Comparison of ENCODE assay signal across 1 cellular context in the genomic region with DNA sequence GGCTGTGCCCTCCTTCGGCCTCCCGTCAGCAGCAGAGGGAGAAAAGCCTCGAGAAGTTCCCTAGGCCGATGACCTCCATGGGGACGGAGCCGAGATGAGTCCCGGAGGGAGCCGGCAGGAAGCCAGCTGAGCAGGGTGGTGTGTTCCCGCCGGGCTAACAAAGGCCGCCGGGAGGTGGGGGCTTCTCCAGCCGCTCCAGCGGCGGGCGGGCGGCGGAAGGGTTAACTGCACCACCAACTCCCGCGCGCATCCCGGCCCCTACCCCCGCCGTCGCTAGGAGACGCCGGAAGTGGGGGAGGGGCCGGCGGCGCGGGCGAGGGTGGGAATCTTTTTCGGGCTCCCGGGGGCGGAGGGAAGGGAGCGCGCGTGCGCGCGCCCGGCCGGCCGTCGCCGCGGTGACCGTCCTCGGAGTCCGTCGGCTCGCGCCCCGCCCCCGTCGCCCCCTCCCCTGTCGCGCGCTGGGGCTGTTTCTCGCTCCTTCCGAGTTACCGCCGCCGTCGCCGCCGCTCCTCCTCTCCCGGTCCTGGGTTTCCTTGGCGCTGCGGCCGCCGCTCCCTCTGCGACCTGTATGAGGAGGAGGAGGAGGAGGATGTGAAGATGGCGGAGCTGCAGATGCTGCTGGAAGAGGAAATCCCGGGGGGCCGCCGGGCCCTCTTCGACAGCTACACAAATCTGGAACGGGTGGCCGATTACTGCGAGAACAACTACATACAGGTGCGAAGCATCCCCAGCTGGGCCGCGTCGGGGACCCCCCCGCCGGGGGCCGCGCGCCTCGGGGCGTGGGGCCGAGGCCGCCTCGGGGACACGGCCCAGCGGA.
TF ChIP-seq lines count a peak whose summit lies in the region.

Gene ABI2 (plus strand): TSS at position 477 of the 817 bp plus-strand sequence. CDS start 121 bp downstream, at position 598.

TF ChIP-seq in HepG2, 621 proteins besides CTCF, POLR2A, EP300 and RAD21 (continued from another document and continues in another):
- peak; percentile 93 for TF ChIP-seq TFDP2 (CRISPR knock-in tag; IDR thresholded peaks at IDR 0.05)
- TF ChIP-seq DR1 (CRISPR knock-in tag; IDR thresholded peaks at IDR 0.05), result no peak; the same call in 1 of the 2 replicates
- TF ChIP-seq GTF3A (CRISPR knock-in tag; conservative IDR thresholded peaks at IDR 0.05), result peak; percentile 97
- TF ChIP-seq ZMAT3 (CRISPR knock-in tag; conservative IDR thresholded peaks at IDR 0.05), result peak; percentile 98
- TF ChIP-seq FOXC1 (CRISPR knock-in tag; IDR thresholded peaks at IDR 0.05; ENCODE audit: borderline replicate concordance), result peak; percentile 46
- TF ChIP-seq TGIF2 (CRISPR knock-in tag; IDR thresholded peaks at IDR 0.05), result peak; percentile 60
- TF ChIP-seq DNMT1 (CRISPR knock-in tag; IDR thresholded peaks at IDR 0.05), result no peak
- peak; percentile 76 for TF ChIP-seq ZFP1 (CRISPR knock-in tag; IDR thresholded peaks at IDR 0.05)
- TF ChIP-seq NCOR1 (IDR thresholded peaks at IDR 0.05; ENCODE audit: borderline replicate concordance, low read length), result peak; percentile 42; the same call in 1 of the 2 replicates
- no peak for TF ChIP-seq CEBPB (IDR thresholded peaks at IDR 0.05; ENCODE audit: borderline replicate concordance, low read depth, low read length)
- TF ChIP-seq ZNF441 (CRISPR knock-in tag; IDR thresholded peaks at IDR 0.05; ENCODE audit: borderline replicate concordance), result peak; percentile 99
- TF ChIP-seq ZNF704 (CRISPR knock-in tag; IDR thresholded peaks at IDR 0.05; ENCODE audit: borderline replicate concordance), result 0 out of 2 replicates have a peak, but pooled peaks have one; percentile 51
- TF ChIP-seq PRMT3 (CRISPR knock-in tag; IDR thresholded peaks at IDR 0.05; ENCODE audit: borderline replicate concordance, low read depth), result no peak
- TF ChIP-seq ZNF749 (CRISPR knock-in tag; IDR thresholded peaks at IDR 0.05; ENCODE audit: borderline replicate concordance), result peak; percentile 30; the same call in 1 of the 2 replicates
- TF ChIP-seq ZNF703 (CRISPR knock-in tag; IDR thresholded peaks at IDR 0.05; ENCODE audit: borderline replicate concordance), result no peak
- no peak for TF ChIP-seq ZNF597 (CRISPR knock-in tag; IDR thresholded peaks at IDR 0.05)
- TF ChIP-seq, protein P1, sequence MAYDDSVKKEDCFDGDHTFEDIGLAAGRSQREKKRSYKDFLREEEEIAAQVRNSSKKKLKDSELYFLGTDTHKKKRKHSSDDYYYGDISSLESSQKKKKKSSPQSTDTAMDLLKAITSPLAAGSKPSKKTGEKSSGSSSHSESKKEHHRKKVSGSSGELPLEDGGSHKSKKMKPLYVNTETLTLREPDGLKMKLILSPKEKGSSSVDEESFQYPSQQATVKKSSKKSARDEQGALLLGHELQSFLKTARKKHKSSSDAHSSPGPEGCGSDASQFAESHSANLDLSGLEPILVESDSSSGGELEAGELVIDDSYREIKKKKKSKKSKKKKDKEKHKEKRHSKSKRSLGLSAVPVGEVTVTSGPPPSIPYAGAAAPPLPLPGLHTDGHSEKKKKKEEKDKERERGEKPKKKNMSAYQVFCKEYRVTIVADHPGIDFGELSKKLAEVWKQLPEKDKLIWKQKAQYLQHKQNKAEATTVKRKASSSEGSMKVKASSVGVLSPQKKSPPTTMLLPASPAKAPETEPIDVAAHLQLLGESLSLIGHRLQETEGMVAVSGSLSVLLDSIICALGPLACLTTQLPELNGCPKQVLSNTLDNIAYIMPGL (CRISPR knock-in tag; IDR thresholded peaks at IDR 0.05; ENCODE audit: borderline replicate concordance in 1 of 2, low read depth in 1 of 2), result peak; percentile 41 to 63; a peak in 1 of 4 replicates
- TF ChIP-seq, protein P2, sequence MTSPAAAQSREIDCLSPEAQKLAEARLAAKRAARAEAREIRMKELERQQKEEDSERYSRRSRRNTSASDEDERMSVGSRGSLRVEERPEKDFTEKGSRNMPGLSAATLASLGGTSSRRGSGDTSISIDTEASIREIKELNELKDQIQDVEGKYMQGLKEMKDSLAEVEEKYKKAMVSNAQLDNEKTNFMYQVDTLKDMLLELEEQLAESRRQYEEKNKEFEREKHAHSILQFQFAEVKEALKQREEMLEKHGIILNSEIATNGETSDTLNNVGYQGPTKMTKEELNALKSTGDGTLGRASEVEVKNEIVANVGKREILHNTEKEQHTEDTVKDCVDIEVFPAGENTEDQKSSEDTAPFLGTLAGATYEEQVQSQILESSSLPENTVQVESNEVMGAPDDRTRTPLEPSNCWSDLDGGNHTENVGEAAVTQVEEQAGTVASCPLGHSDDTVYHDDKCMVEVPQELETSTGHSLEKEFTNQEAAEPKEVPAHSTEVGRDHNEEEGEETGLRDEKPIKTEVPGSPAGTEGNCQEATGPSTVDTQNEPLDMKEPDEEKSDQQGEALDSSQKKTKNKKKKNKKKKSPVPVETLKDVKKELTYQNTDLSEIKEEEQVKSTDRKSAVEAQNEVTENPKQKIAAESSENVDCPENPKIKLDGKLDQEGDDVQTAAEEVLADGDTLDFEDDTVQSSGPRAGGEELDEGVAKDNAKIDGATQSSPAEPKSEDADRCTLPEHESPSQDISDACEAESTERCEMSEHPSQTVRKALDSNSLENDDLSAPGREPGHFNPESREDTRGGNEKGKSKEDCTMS (CRISPR knock-in tag; conservative IDR thresholded peaks at IDR 0.05), result no peak
- TF ChIP-seq, protein P3, sequence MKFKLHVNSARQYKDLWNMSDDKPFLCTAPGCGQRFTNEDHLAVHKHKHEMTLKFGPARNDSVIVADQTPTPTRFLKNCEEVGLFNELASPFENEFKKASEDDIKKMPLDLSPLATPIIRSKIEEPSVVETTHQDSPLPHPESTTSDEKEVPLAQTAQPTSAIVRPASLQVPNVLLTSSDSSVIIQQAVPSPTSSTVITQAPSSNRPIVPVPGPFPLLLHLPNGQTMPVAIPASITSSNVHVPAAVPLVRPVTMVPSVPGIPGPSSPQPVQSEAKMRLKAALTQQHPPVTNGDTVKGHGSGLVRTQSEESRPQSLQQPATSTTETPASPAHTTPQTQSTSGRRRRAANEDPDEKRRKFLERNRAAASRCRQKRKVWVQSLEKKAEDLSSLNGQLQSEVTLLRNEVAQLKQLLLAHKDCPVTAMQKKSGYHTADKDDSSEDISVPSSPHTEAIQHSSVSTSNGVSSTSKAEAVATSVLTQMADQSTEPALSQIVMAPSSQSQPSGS (CRISPR knock-in tag; IDR thresholded peaks at IDR 0.05), result no peak; the same call in 1 of the 2 replicates
- 0 out of 2 replicates have a peak, but pooled peaks have one; percentile 21 for TF ChIP-seq ZNF337 (CRISPR knock-in tag; IDR thresholded peaks at IDR 0.05; ENCODE audit: borderline replicate concordance, low read depth)
- TF ChIP-seq ARNT (IDR thresholded peaks at IDR 0.05), result no peak
- peak; percentile 9; the same call in 1 of the 2 replicates for TF ChIP-seq ZBTB38 (CRISPR knock-in tag; IDR thresholded peaks at IDR 0.05)
- peak; percentile 79 for TF ChIP-seq GMEB1 (CRISPR knock-in tag; IDR thresholded peaks at IDR 0.05; ENCODE audit: borderline replicate concordance)
- TF ChIP-seq ZFP90 (CRISPR knock-in tag; IDR thresholded peaks at IDR 0.05; ENCODE audit: borderline replicate concordance), result peak; percentile 90
- TF ChIP-seq, protein P4, sequence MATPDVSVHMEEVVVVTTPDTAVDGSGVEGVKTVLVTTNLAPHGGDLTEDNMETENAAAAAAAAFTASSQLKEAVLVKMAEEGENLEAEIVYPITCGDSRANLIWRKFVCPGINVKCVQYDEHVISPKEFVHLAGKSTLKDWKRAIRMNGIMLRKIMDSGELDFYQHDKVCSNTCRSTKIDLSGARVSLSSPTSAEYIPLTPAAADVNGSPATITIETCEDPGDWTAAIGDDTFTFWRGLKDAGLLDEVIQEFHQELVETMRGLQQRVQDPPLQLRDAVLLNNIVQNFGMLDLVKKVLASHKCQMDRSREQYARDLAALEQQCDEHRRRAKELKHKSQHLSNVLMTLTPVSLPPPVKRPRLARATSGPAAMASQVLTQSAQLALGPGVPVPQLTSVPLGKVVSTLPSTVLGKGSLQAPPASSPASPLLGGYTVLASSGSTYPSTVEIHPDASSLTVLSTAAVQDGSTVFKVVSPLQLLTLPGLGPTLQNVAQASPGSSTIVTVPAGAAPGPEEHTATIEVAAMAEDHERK (CRISPR knock-in tag; IDR thresholded peaks at IDR 0.05; ENCODE audit: low read depth), result peak; percentile 38; the same call in 1 of the 2 replicates
- TF ChIP-seq UBTF (CRISPR knock-in tag; IDR thresholded peaks at IDR 0.05), result peak; percentile 84; the same call in 1 of the 2 replicates
- peak; percentile 41; the same call in 1 of the 2 replicates for TF ChIP-seq RBAK (CRISPR knock-in tag; IDR thresholded peaks at IDR 0.05)
- TF ChIP-seq TBX3 (IDR thresholded peaks at IDR 0.05; ENCODE audit: borderline replicate concordance), result peak; percentile 64; the same call in 1 of the 2 replicates
- TF ChIP-seq ETV6 (CRISPR knock-in tag; conservative IDR thresholded peaks at IDR 0.05), result 0 out of 2 replicates have a peak, but pooled peaks have one; percentile 75
- no peak for TF ChIP-seq ZBTB37 (CRISPR knock-in tag; IDR thresholded peaks at IDR 0.05)
- TF ChIP-seq NFYB (CRISPR knock-in tag; IDR thresholded peaks at IDR 0.05), result 0 out of 2 replicates have a peak, but pooled peaks have one; percentile 1
- no peak for TF ChIP-seq EEA1 (CRISPR knock-in tag; IDR thresholded peaks at IDR 0.05; ENCODE audit: borderline replicate concordance)
- TF ChIP-seq ZNF251 (CRISPR knock-in tag; IDR thresholded peaks at IDR 0.05), result no peak
- peak; percentile 32; the same call in 1 of the 2 replicates for TF ChIP-seq ZSCAN21 (CRISPR knock-in tag; IDR thresholded peaks at IDR 0.05; ENCODE audit: borderline replicate concordance)
